20 cellular contexts compared by ENCODE assay signal in genomic region chr7:101533103-101533465, GRCh38.
DNase-seq lines count a peak whose midpoint lies in the region; ATAC-seq and TF ChIP-seq lines count a peak whose summit lies in the region.
"Had no signal": no experiment of that assay in that cellular context is flagged by ENCODE, and none has a peak within 500 bp of the region (broad histone marks: within the 10 kb centered on the region; RNA-seq: fewer than 3 reads in every experiment).

No MANE protein-coding gene starts in this region.

- no peaks in the 10 kb centered on the region for H3K36me3 ChIP-seq in neural progenitor cell
- H3K36me3 ChIP-seq: BE2C, BLaER1 had no signal

- H3K4me1 Mint-ChIP-seq in WTC11 (no peaks in the 10 kb centered on the region), neural progenitor cell (peaks cover 8% of the 10 kb centered on the region)
- H3K4me1 Mint-ChIP-seq: CD4-positive, alpha-beta memory T cell; CD4-positive, CD25-positive, alpha-beta regulatory T cell; CD8-positive, alpha-beta memory T cell had no signal

- no peak overlapping the region for H2AFZ ChIP-seq in neural progenitor cell (replicated peaks)

- POLR2A ChIA-PET in WTC11 (lab: Charles Lee) = no interaction called here

- DNase-seq in WTC11 (ENCODE audit: low spot score) = no peak
- no peak for DNase-seq in neural progenitor cell (ENCODE audit: low spot score)
- no peak for DNase-seq in activated CD4-positive, alpha-beta T cell treated with anti-CD3 and anti-CD28 coated beads, Interleukin-2, amount 50 U/mL, for 1 hour
- no peak for DNase-seq in inferior parietal cortex (ENCODE audit: extremely low spot score)
- no peak for DNase-seq in DMS53 treated with DMSO at 0.1 percent for 48 hours (lab: John Stamatoyannopoulos, UW; ENCODE audit: unreplicated experiment)
- DNase-seq: 8988T; ACHN; BE2C; C1 segment of cervical spinal cord; CD4-positive, alpha-beta memory T cell; CD4-positive, CD25-positive, alpha-beta regulatory T cell; CD8-positive, alpha-beta memory T cell; COR-L47; DMS 273 treated with DMSO at 0.1 percent for 48 hours; DMS153; DMS53; DMS79 treated with DMSO at 0.1 percent for 48 hours; GF-D8 had no signal

- H3F3A ChIP-seq in neural progenitor cell (ENCODE audit: low read depth) = no peaks in the 10 kb centered on the region

- H3K27me3 ChIP-seq in neural progenitor cell = no peaks in the 10 kb centered on the region
- H3K27me3 ChIP-seq: BE2C, BLaER1 had no signal

- no peak overlapping the region for H3K4me3 Mint-ChIP-seq in WTC11
- peak overlapping the region; percentile 55 for H3K4me3 Mint-ChIP-seq in neural progenitor cell
- H3K4me3 Mint-ChIP-seq: CD14-positive monocyte; CD4-positive, alpha-beta memory T cell; CD4-positive, CD25-positive, alpha-beta regulatory T cell; CD8-positive, alpha-beta memory T cell had no signal

- TF ChIP-seq CTCF in WTC11 (IDR thresholded peaks at IDR 0.05) (no peak), neural progenitor cell (IDR thresholded peaks at IDR 0.05) (no peak)

- no peaks in the 10 kb centered on the region for H3K9me3 Mint-ChIP-seq in WTC11
- no peaks in the 10 kb centered on the region for H3K9me3 Mint-ChIP-seq in neural progenitor cell

- no peaks in the 10 kb centered on the region for H3K9me3 ChIP-seq in neural progenitor cell (ENCODE audit: low read depth)
- H3K9me3 ChIP-seq: BE2C, BLaER1 had no signal

- H3K4me1 ChIP-seq in neural progenitor cell = no peaks in the 10 kb centered on the region
- H3K4me1 ChIP-seq: BE2C had no signal

- H3K4me3 ChIP-seq in neural progenitor cell = no peak overlapping the region
- H3K4me3 ChIP-seq: BLaER1 had no signal

- CTCF ChIA-PET in WTC11 (lab: Charles Lee) = no interaction called here

- no peak overlapping the region for H3K9ac ChIP-seq in neural progenitor cell

- H3K36me3 Mint-ChIP-seq in WTC11 = peaks cover 4% of the 10 kb centered on the region; the same call in 1 of the 2 replicates
- no peaks in the 10 kb centered on the region for H3K36me3 Mint-ChIP-seq in neural progenitor cell
- H3K36me3 Mint-ChIP-seq: CD14-positive monocyte; CD4-positive, alpha-beta memory T cell; CD4-positive, CD25-positive, alpha-beta regulatory T cell; CD8-positive, alpha-beta memory T cell had no signal

- H3K27me3 Mint-ChIP-seq in WTC11 (ENCODE audit: low read depth) = no peaks in the 10 kb centered on the region
- H3K27me3 Mint-ChIP-seq in neural progenitor cell (ENCODE audit: insufficient read depth, low read depth) = peaks cover 10% of the 10 kb centered on the region

- no peak overlapping the region for H3K27ac ChIP-seq in neural progenitor cell

- H3K27ac Mint-ChIP-seq in WTC11 (peak overlapping the region; percentile 87; the same call in 1 of the 2 replicates), neural progenitor cell (no peak overlapping the region)
- H3K27ac Mint-ChIP-seq: CD4-positive, alpha-beta memory T cell; CD4-positive, CD25-positive, alpha-beta regulatory T cell; CD8-positive, alpha-beta memory T cell had no signal

- ATAC-seq in WTC11 = no peak

- peaks cover under 1% of the 10 kb centered on the region for H4K20me1 ChIP-seq in neural progenitor cell (ENCODE audit: low read depth)
- H4K20me1 ChIP-seq: BLaER1 had no signal

- no peaks in the 10 kb centered on the region for H3K79me2 ChIP-seq in neural progenitor cell (ENCODE audit: low read depth)

- H3K4me2 ChIP-seq in neural progenitor cell = no peak overlapping the region

TF ChIP-seq in WTC11, 78 proteins besides CTCF, POLR2A, EP300 and RAD21:
- TF ChIP-seq MXD4 (CRISPR knock-in tag; IDR thresholded peaks at IDR 0.05; ENCODE audit: borderline replicate concordance) (no peak), ZBTB21 (CRISPR knock-in tag; IDR thresholded peaks at IDR 0.05; ENCODE audit: borderline replicate concordance) (no peak), HMGXB4 (CRISPR knock-in tag; IDR thresholded peaks at IDR 0.05) (no peak), PRDM15 (CRISPR knock-in tag; IDR thresholded peaks at IDR 0.05) (no peak), ATF3 (CRISPR knock-in tag; conservative IDR thresholded peaks at IDR 0.05) (no peak), OVOL2 (CRISPR knock-in tag; IDR thresholded peaks at IDR 0.05; ENCODE audit: borderline replicate concordance) (no peak), NFATC4 (CRISPR knock-in tag; IDR thresholded peaks at IDR 0.05) (no peak)
